Comparison of ENCODE assay signal across 1 cellular context in the genomic region with DNA sequence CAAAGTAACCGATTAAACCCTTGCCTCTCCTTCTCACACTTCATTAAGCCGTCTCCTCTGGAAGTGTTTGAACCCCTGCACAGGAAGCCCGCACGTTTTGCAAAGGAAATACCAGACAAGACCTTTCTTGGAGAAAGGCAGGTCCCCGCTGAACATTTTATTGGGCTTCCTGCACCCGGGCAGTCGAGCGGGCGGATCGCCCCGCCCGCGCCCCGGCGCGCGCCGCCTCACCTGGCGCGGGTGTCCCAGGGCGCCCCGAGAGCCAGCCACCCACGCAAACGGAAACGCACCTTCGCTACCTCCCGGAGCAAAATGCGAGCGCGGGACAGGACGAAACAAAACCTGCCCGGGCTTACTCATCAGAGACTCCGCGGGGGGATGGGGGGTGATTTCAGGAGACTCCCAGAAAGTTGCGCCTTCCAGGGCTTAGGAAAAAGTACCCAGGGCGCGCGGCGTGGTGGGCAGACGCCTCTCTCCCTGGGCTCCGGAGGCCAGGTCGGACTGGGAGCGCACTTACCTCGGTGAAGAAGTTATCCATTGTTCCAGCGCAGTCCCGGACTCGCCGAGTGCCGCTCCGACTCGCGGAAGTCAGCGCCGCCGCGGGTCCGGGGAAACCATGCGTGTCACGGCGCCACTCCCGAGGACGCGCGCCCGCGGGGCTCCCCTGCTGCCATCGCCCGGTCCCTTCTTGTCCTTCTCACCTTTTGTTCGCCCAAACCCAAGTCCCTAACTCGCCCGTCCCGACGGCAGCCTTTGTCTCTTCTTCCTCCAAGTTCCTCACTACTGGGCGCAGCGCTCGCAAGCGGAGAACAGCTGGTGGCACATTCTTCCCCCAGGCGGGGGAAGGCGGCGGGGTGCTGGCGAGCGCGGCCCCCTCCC.
TF ChIP-seq lines count a peak whose summit lies in the region.

No MANE protein-coding gene starts in this region.

TF ChIP-seq in GM12878, 131 proteins besides CTCF, POLR2A, EP300 and RAD21 (continued from another document):
- TF ChIP-seq, protein P1, sequence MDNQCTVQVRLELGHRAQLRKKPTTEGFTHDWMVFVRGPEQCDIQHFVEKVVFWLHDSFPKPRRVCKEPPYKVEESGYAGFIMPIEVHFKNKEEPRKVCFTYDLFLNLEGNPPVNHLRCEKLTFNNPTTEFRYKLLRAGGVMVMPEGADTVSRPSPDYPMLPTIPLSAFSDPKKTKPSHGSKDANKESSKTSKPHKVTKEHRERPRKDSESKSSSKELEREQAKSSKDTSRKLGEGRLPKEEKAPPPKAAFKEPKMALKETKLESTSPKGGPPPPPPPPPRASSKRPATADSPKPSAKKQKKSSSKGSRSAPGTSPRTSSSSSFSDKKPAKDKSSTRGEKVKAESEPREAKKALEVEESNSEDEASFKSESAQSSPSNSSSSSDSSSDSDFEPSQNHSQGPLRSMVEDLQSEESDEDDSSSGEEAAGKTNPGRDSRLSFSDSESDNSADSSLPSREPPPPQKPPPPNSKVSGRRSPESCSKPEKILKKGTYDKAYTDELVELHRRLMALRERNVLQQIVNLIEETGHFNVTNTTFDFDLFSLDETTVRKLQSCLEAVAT (IDR thresholded peaks at IDR 0.05): no peak
- TF ChIP-seq HDAC2 (IDR thresholded peaks at IDR 0.05) (no peak), POLR2AphosphoS2 (IDR thresholded peaks at IDR 0.05; ENCODE audit: low read depth, low read length) (no peak), POU2F2 (IDR thresholded peaks at IDR 0.05; ENCODE audit: borderline replicate concordance, low read depth, low read length) (no peak), ZNF622 (IDR thresholded peaks at IDR 0.05) (no peak), PML (IDR thresholded peaks at IDR 0.05; ENCODE audit: low read length) (no peak)
- TF ChIP-seq, protein P2, sequence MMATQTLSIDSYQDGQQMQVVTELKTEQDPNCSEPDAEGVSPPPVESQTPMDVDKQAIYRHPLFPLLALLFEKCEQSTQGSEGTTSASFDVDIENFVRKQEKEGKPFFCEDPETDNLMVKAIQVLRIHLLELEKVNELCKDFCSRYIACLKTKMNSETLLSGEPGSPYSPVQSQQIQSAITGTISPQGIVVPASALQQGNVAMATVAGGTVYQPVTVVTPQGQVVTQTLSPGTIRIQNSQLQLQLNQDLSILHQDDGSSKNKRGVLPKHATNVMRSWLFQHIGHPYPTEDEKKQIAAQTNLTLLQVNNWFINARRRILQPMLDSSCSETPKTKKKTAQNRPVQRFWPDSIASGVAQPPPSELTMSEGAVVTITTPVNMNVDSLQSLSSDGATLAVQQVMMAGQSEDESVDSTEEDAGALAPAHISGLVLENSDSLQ (IDR thresholded peaks at IDR 0.05): no peak
- TF ChIP-seq, protein P3, sequence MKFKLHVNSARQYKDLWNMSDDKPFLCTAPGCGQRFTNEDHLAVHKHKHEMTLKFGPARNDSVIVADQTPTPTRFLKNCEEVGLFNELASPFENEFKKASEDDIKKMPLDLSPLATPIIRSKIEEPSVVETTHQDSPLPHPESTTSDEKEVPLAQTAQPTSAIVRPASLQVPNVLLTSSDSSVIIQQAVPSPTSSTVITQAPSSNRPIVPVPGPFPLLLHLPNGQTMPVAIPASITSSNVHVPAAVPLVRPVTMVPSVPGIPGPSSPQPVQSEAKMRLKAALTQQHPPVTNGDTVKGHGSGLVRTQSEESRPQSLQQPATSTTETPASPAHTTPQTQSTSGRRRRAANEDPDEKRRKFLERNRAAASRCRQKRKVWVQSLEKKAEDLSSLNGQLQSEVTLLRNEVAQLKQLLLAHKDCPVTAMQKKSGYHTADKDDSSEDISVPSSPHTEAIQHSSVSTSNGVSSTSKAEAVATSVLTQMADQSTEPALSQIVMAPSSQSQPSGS (IDR thresholded peaks at IDR 0.05; ENCODE audit: low read length): no peak
